ENCODE assay signal across 1 cellular context in genomic region chr20:53757472-53757913, GRCh38.
TF ChIP-seq lines count a peak whose summit lies in the region.

No MANE protein-coding gene starts in this region.

TF ChIP-seq in GM12878, 131 proteins besides CTCF, POLR2A, EP300 and RAD21 (continued from another document):
- no peak for TF ChIP-seq ZBTB11 (CRISPR knock-in tag; IDR thresholded peaks at IDR 0.05)
- peak; percentile 36; the same call in 1 of the 2 replicates for TF ChIP-seq RB1 (IDR thresholded peaks at IDR 0.05; ENCODE audit: borderline replicate concordance)
- TF ChIP-seq NKRF (conservative IDR thresholded peaks at IDR 0.05): 0 out of 2 replicates have a peak, but pooled peaks have one; percentile 39
- no peak for TF ChIP-seq POLR2AphosphoS2 (IDR thresholded peaks at IDR 0.05; ENCODE audit: low read depth, low read length)
- TF ChIP-seq SMAD1 (IDR thresholded peaks at IDR 0.05; ENCODE audit: low read depth, partially characterized antibody): no peak
- TF ChIP-seq ZNF217 (IDR thresholded peaks at IDR 0.05): no peak
- TF ChIP-seq CEBPZ (IDR thresholded peaks at IDR 0.05; ENCODE audit: low read depth, low read length): no peak
- no peak for TF ChIP-seq CHD4 (IDR thresholded peaks at IDR 0.05)
- TF ChIP-seq NFIC (IDR thresholded peaks at IDR 0.05; ENCODE audit: low read depth, low read length): no peak
- no peak for TF ChIP-seq USF2 (IDR thresholded peaks at IDR 0.05; ENCODE audit: borderline replicate concordance, low read depth, low read length)
- TF ChIP-seq ATF7 (IDR thresholded peaks at IDR 0.05; ENCODE audit: low read depth): no peak
- no peak for TF ChIP-seq SUPT20H (IDR thresholded peaks at IDR 0.05; ENCODE audit: borderline replicate concordance, control insufficient read depth, low read depth, low read length)
- TF ChIP-seq ZNF274 (IDR thresholded peaks at IDR 0.05; ENCODE audit: insufficient read depth, insufficient read length): no peak
- TF ChIP-seq CHD2 (IDR thresholded peaks at IDR 0.05; ENCODE audit: borderline replicate concordance, low read depth, low read length): no peak
- no peak for TF ChIP-seq MAX (IDR thresholded peaks at IDR 0.05; ENCODE audit: low read depth, low read length)
- no peak for TF ChIP-seq MXI1 (IDR thresholded peaks at IDR 0.05; ENCODE audit: low read depth, low read length)
- peak; percentile 86 for TF ChIP-seq NFXL1 (IDR thresholded peaks at IDR 0.05; ENCODE audit: borderline replicate concordance)
- TF ChIP-seq ETV6 (conservative IDR thresholded peaks at IDR 0.05 in 1 of 2, IDR thresholded peaks at IDR 0.05 in 1 of 2; ENCODE audit: borderline replicate concordance in 1 of 2, low read depth in 1 of 2): peak in 1 of 2 experiments; percentile 97; a peak in 2 of 4 replicates
- TF ChIP-seq SKIL (IDR thresholded peaks at IDR 0.05; ENCODE audit: low read depth, poor library complexity, severe bottlenecking): no peak
- TF ChIP-seq FOXK2 (IDR thresholded peaks at IDR 0.05): no peak
- TF ChIP-seq HDAC2 (IDR thresholded peaks at IDR 0.05): no peak
- no peak for TF ChIP-seq DPF2 (IDR thresholded peaks at IDR 0.05)
TF ChIP-seq in GM12878: peak in this region for 4.
